8 cellular contexts compared by ENCODE assay signal in the genomic region with DNA sequence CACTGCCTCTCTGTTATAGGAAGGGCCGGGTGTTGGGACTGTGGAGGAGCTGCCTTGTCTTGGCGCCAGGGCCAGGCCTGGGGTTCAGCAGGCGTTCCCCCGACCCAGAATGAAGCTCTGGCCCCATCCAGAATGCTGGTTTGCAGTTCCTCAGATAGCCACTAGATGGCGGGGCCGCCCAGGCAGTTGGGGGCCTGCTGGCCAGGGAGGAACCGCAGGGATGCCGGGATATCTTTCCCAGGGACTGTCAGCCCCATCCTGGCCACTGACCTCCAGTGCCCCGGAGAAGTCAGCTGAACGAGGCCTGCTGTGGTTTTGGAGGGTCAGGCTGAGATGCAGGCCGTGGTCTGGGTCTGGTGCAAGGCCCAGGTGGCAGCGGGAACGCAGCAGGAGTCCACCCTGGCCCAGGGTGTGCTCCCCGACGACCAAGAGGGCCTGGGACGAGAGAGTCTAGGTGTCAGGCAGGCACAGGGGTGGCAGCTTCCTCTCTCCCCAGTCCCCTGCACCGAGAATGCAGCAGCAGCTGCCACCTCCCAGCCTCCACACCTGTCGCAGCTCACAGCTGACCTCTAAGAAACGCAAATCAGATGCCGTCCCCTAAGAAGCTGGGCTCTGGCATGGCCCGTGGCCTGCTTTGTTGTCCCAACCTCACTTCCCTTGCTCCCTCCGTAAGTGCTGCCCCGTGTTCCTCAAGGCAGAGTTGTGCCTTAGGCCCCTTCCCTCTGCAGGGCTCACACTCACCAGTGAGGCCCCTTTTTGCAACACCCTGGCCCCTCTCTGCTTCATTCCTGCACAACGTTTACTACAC. TPM values are rescaled to one million over a fixed set of nuclear protein-coding genes. Genes with fewer than 3 reads are reported as not detected.
DNase-seq lines count a peak whose midpoint lies in the region; ATAC-seq, FAIRE-seq and TF ChIP-seq lines count a peak whose summit lies in the region.

No MANE protein-coding gene starts in this region.

- TF ChIP-seq CTCF in WTC11 (IDR thresholded peaks at IDR 0.05) (peak; percentile 100), mammary epithelial cell (conservative IDR thresholded peaks at IDR 0.05 in 1 of 2, IDR thresholded peaks at IDR 0.05 in 1 of 2; ENCODE audit: extremely low read depth in 1 of 2, insufficient read depth in 1 of 2, low read depth in 1 of 2, low read length in 2 of 2) (peak; percentile 96 to 98), keratinocyte (optimal IDR thresholded peaks at IDR 0.05 in 1 of 3, IDR thresholded peaks at IDR 0.05 in 1 of 3, conservative IDR thresholded peaks at IDR 0.05 in 1 of 3; ENCODE audit: extremely low read depth in 1 of 3, insufficient read depth in 2 of 3, low read length in 3 of 3) (peak; percentile 94 to 99 (median 94))

- peak overlapping the region; percentile 41; the same call in 1 of the 2 replicates for H3K27ac Mint-ChIP-seq in WTC11

- no peak overlapping the region for H2AFZ ChIP-seq in mammary epithelial cell (ENCODE audit: low read depth, low read length)
- H2AFZ ChIP-seq in keratinocyte (ENCODE audit: control insufficient read depth, low read length): peak overlapping the region; percentile 19

- intact Hi-C loops in mammary epithelial cell (cut with micrococcal nuclease): loop anchor here (1.0 to 2.0 kb wide), 5 partner anchors 136 to 672 kb away; no protein-coding TSS in a partner anchor

- no peaks in the 10 kb centered on the region for H3K9me3 Mint-ChIP-seq in WTC11

- no peaks in the 10 kb centered on the region for H4K20me1 ChIP-seq in mammary epithelial cell (ENCODE audit: insufficient read depth, low read length)
- no peaks in the 10 kb centered on the region for H4K20me1 ChIP-seq in keratinocyte (ENCODE audit: control insufficient read depth, extremely low read depth, insufficient read depth, low read length)

- H3K4me1 Mint-ChIP-seq in WTC11: peaks cover 8% of the 10 kb centered on the region; the same call in 1 of the 2 replicates

- no peaks in the 10 kb centered on the region for H3K9me1 ChIP-seq in keratinocyte (ENCODE audit: control insufficient read depth, extremely low read depth, insufficient read depth, low read length)

- POLR2A ChIA-PET in WTC11 (lab: Charles Lee): interaction anchor here (0.8 kb wide), 1 partner anchor 158 kb away, joined by 3 read pairs; no protein-coding TSS in a partner anchor

- H3K27ac ChIP-seq in mammary epithelial cell (ENCODE audit: insufficient read depth, low read depth, low read length) (no peak overlapping the region), keratinocyte (ENCODE audit: control insufficient read depth, insufficient read depth, low read length) (no peak overlapping the region)

- H3K36me3 ChIP-seq in mammary epithelial cell (ENCODE audit: insufficient read depth, low read length) (no peaks in the 10 kb centered on the region), keratinocyte (ENCODE audit: control insufficient read depth in 2 of 2, extremely low read depth in 1 of 2, insufficient read depth in 2 of 2, low read length in 2 of 2) (no peaks in the 10 kb centered on the region)

- H3K27me3 ChIP-seq in mammary epithelial cell (ENCODE audit: insufficient read depth, low read length) (no peaks in the 10 kb centered on the region), keratinocyte (ENCODE audit: control insufficient read depth, extremely low read depth, insufficient read depth, low read length) (peaks cover 4% of the 10 kb centered on the region)

- DNase-seq in NCI-H1436 (lab: John Stamatoyannopoulos, UW) (peak; percentile 38), NCI-H1436 treated with DMSO at 0.1 percent for 48 hours (lab: John Stamatoyannopoulos, UW) (no peak), NCI-H1105 treated with DMSO at 0.1 percent for 48 hours (lab: John Stamatoyannopoulos, UW) (peak; percentile 49), WTC11 (ENCODE audit: low spot score) (peak; percentile 93), mammary epithelial cell (peak; percentile 39), keratinocyte (ENCODE audit: low read depth, low spot score) (no peak), amniotic stem cell (lab: John Stamatoyannopoulos, UW) (no peak)
- DNase-seq in stimulated activated CD4-positive, alpha-beta T cell treated with anti-CD3 and anti-CD28 coated beads, Interleukin-1b, Interleukin-23, amount 100 ng/mL, for 1 hour (ENCODE audit: low read depth in 2 of 2): peak; percentile 27 to 58

- H3K27me3 Mint-ChIP-seq in WTC11 (ENCODE audit: low read depth): no peaks in the 10 kb centered on the region

- no peaks in the 10 kb centered on the region for H3K4me1 ChIP-seq in mammary epithelial cell (ENCODE audit: insufficient read depth, low read length)
- H3K4me1 ChIP-seq in keratinocyte (ENCODE audit: control insufficient read depth, extremely low read depth, insufficient read depth, low read length): peaks cover 2% of the 10 kb centered on the region

- H3K9me3 ChIP-seq in mammary epithelial cell (replicated peaks; ENCODE audit: insufficient read depth, low read length): no peaks in the 10 kb centered on the region
- no peaks in the 10 kb centered on the region for H3K9me3 ChIP-seq in keratinocyte (ENCODE audit: control insufficient read depth, low read depth, low read length)

- WGBS in mammary epithelial cell (ENCODE audit: low coverage, missing lambda C conversion rate): 42% methylated on average over 9 of the region's 24 CpGs

- BruUV-seq in mammary epithelial cell (replicated peaks; lab: Mats Ljungman, UMichigan): no TSS peak

- CTCF ChIA-PET in WTC11 (lab: Charles Lee): interaction anchor here (0.5 to 14.9 kb wide), 67 partner anchors 10 to 671 kb away, joined by 3 to 234 read pairs (median 5); a partner anchor contains a TSS
- CTCF ChIA-PET in mammary epithelial cell (lab: Charles Lee; ENCODE audit: low non-redundant PET): interaction anchor here (0.6 to 0.7 kb wide), 2 partner anchors 33 to 252 kb away, joined by 3 to 9 read pairs; no protein-coding TSS in a partner anchor

- ATAC-seq in WTC11: peak; percentile 80

- H3K79me2 ChIP-seq in mammary epithelial cell (ENCODE audit: insufficient read depth, low read length): no peaks in the 10 kb centered on the region
- H3K79me2 ChIP-seq in keratinocyte (ENCODE audit: control insufficient read depth, insufficient read depth, low read length): no peaks in the 10 kb centered on the region

- no peak for FAIRE-seq in keratinocyte (lab: Jason Lieb, UNC)

- H3K4me2 ChIP-seq in mammary epithelial cell (ENCODE audit: insufficient read depth, low read depth, low read length) (no peak overlapping the region), keratinocyte (ENCODE audit: control insufficient read depth, extremely low read depth, insufficient read depth, low read depth, low read length) (no peak overlapping the region)

- no peaks in the 10 kb centered on the region for H3K36me3 Mint-ChIP-seq in WTC11

- dilution Hi-C loops in mammary epithelial cell (cut with HindIII; ENCODE audit: low sequenced_read_pairs) (no loop called here), keratinocyte (cut with MboI; ENCODE audit: extremely low pct_ligation_motif_present, low sequenced_read_pairs) (no loop called here)

- no peak overlapping the region for H3K4me3 ChIP-seq in mammary epithelial cell (replicated peaks in 1 of 3; ENCODE audit: insufficient read depth in 1 of 3, low read depth in 2 of 3, low read length in 3 of 3)
- H3K4me3 ChIP-seq in keratinocyte (ENCODE audit: control insufficient read depth in 2 of 3, extremely low read depth in 1 of 3, insufficient read depth in 2 of 3, low read depth in 1 of 3, low read length in 3 of 3): no peak overlapping the region

- H3K9ac ChIP-seq in mammary epithelial cell (ENCODE audit: insufficient read depth, low read length) (no peak overlapping the region), keratinocyte (ENCODE audit: control insufficient read depth, extremely low read depth, insufficient read depth, low read length) (no peak overlapping the region)

- in situ Hi-C loops in mammary epithelial cell (cut with MboI; ENCODE audit: low sequenced_read_pairs in 2 of 2): loop anchor here (10.0 to 25.0 kb wide), 2 partner anchors 416 to 432 kb away; no protein-coding TSS in a partner anchor

- H3K4me3 Mint-ChIP-seq in WTC11: no peak overlapping the region

TF ChIP-seq in WTC11, 78 proteins besides CTCF, POLR2A, EP300 and RAD21 (continues in another document):
- TF ChIP-seq CREB1 (CRISPR knock-in tag; IDR thresholded peaks at IDR 0.05) (no peak), CREM (CRISPR knock-in tag; IDR thresholded peaks at IDR 0.05) (no peak), TEAD4 (CRISPR knock-in tag; IDR thresholded peaks at IDR 0.05) (no peak), JAZF1 (CRISPR knock-in tag; IDR thresholded peaks at IDR 0.05) (no peak)

RNA-seq across cellular contexts. Expression of a gene that starts 51.2 kb away (rescaled TPM):
- 77.2 to 83.4 TPM (median 79.0 TPM) in 3 replicates for total RNA-seq in WTC11 (2021)
- total RNA-seq in mammary epithelial cell: 10 to 100 TPM in 1 of 2 donors, 1 to 10 TPM in 1; 2.2 to 14.7 TPM
- 13.8 TPM for polyA plus RNA-seq in mammary epithelial cell
- 3.6 TPM for polyA minus RNA-seq in mammary epithelial cell
- 2.7 to 6.8 TPM (median 5.4 TPM) in 3 replicates for polyA plus RNA-seq in keratinocyte
- polyA plus RNA-seq in keratinocyte (2011; ENCODE audit: low read depth): 6.4 TPM
- 3.8 and 7.7 TPM in 2 replicates for polyA plus RNA-seq in keratinocyte (2011; cell fraction: cytosol; rRNA removed)
- 3.1 and 3.7 TPM in 2 replicates for polyA plus RNA-seq in keratinocyte (2011; cell fraction: nucleus; rRNA removed)
- polyA plus RNA-seq in keratinocyte (2012; ENCODE audit: low replicate concordance): 4.5 and 9.0 TPM in 2 replicates
- polyA minus RNA-seq in keratinocyte: 2.5 to 4.4 TPM (median 4.3 TPM) in 3 replicates
- 1.7 TPM for polyA minus RNA-seq in keratinocyte (2011; cell fraction: cytosol; rRNA and poly(A)+ RNA removed)
- 0.63 and 2.6 TPM in 2 replicates for polyA minus RNA-seq in keratinocyte (2011; cell fraction: nucleus; rRNA and poly(A)+ RNA removed)

Comparison
In these comparisons a context has a peak if more than half of its experiments do, and no peak if none do; other contexts are left out.
1. DNase-seq: peak in NCI-H1436 (single experiment), NCI-H1105 treated with DMSO at 0.1 percent for 48 hours (single experiment), WTC11 (single experiment), mammary epithelial cell (single experiment) and stimulated activated CD4-positive, alpha-beta T cell treated with anti-CD3 and anti-CD28 coated beads, Interleukin-1b, Interleukin-23, amount 100 ng/mL, for 1 hour (2 of 2); none in NCI-H1436 treated with DMSO at 0.1 percent for 48 hours (single experiment), keratinocyte (single experiment) and amniotic stem cell (single experiment).
2. Peak in every context shown above with its lines, with median percentiles within 50 percentile points of each other: CTCF ChIP-seq.